Comparison of ENCODE assay signal across 9 cellular contexts in genomic region chr17:7042507-7043194, GRCh38. TPM values are rescaled to one million over a fixed set of nuclear protein-coding genes. Genes with fewer than 3 reads are reported as not detected.
DNase-seq lines count a peak whose midpoint lies in the region; ATAC-seq, FAIRE-seq and TF ChIP-seq lines count a peak whose summit lies in the region.
"Had no signal": no experiment of that assay in that cellular context is flagged by ENCODE, and none has a peak within 500 bp of the region (broad histone marks: within the 10 kb centered on the region; RNA-seq: fewer than 3 reads in every experiment).

No MANE protein-coding gene starts in this region.

- no TSS peak for BruUV-seq in endothelial cell of umbilical vein (replicated peaks; lab: Mats Ljungman, UMichigan)

- dilution Hi-C loops in endothelial cell of umbilical vein (cut with MboI; ENCODE audit: extremely low pct_ligation_motif_present, low sequenced_read_pairs), result no loop called here

- peak overlapping the region; percentile 40 for H3K4me2 ChIP-seq in endothelial cell of umbilical vein (ENCODE audit: insufficient read depth, low read length)

- TF ChIP-seq CTCF in endothelial cell of umbilical vein (IDR thresholded peaks at IDR 0.05; ENCODE audit: extremely low read depth in 1 of 2, insufficient read depth in 1 of 2, low read depth in 1 of 2, low read length in 2 of 2) (no peak), ovary (IDR thresholded peaks at IDR 0.05) (no peak)

- TF ChIP-seq POLR2A in endothelial cell of umbilical vein (IDR thresholded peaks at IDR 0.05; ENCODE audit: low read depth, low read length) (no peak), ovary (IDR thresholded peaks at IDR 0.05) (no peak)

- TF ChIP-seq EP300 in ovary (IDR thresholded peaks at IDR 0.05), result no peak

- no peaks in the 10 kb centered on the region for H4K20me1 ChIP-seq in endothelial cell of umbilical vein (replicated peaks; ENCODE audit: control insufficient read depth, extremely low read depth, insufficient read depth, low read length)

- H3K36me3 Mint-ChIP-seq in CD4-positive, CD25-positive, alpha-beta regulatory T cell, result no peaks in the 10 kb centered on the region

- POLR2A ChIA-PET in endothelial cell of umbilical vein (lab: Charles Lee), result no interaction called here

- peaks cover 48% of the 10 kb centered on the region for H3K4me1 ChIP-seq in CD4-positive, CD25-positive, alpha-beta regulatory T cell (ENCODE audit: control insufficient read depth, insufficient read depth, low read length, poor library complexity, severe bottlenecking)
- H3K4me1 ChIP-seq in endothelial cell of umbilical vein (ENCODE audit: control insufficient read depth, extremely low read depth, insufficient read depth, low read length) (peaks cover 30% of the 10 kb centered on the region), ovary (ENCODE audit: insufficient read depth) (peaks cover 17% of the 10 kb centered on the region)

- DNase-seq in CD4-positive, CD25-positive, alpha-beta regulatory T cell, result peak in 2 of 3 donors; percentile 46 to 50
- DNase-seq in activated CD4-positive, alpha-beta T cell treated with anti-CD3 and anti-CD28 coated beads, Interleukin-2, amount 50 U/mL, for 1 hour, result peak; percentile 41
- no peak for DNase-seq in endothelial cell of umbilical vein (ENCODE audit: low read depth, low spot score)
- peak in 1 of 5 donors; percentile 60 for DNase-seq in ovary
- DNase-seq in foreskin melanocyte, result no peak

- WGBS in ovary, 3 donors, result 4 to 9% (median 7%) methylated on average over 51 to 52 of the region's 52 CpGs

- no peak for FAIRE-seq in endothelial cell of umbilical vein (lab: Jason Lieb, UNC)

- intact Hi-C loops in endothelial cell of umbilical vein (cut with micrococcal nuclease) (no loop called here), ovary (cut with DNase I) (loop anchor here in 2 of 4 donors (5.0 to 10.0 kb wide), 2 partner anchors 132 to 250 kb away; partner anchors contain the start of genes ASGR1 (in 1 of the 2) and YBX2 (in 1 of the 2))

- H3K4me3 Mint-ChIP-seq in CD4-positive, CD25-positive, alpha-beta regulatory T cell, result peak overlapping the region; percentile 69 to 92 (median 84)

- H3K4me1 Mint-ChIP-seq in CD4-positive, CD25-positive, alpha-beta regulatory T cell, result peaks cover 12 to 65% (median 27%) of the 10 kb centered on the region in 4 donors

- H3K9me1 ChIP-seq in endothelial cell of umbilical vein (replicated peaks; ENCODE audit: control insufficient read depth, extremely low read depth, insufficient read depth, low read length), result no peaks in the 10 kb centered on the region

- no peaks in the 10 kb centered on the region for H3K36me3 ChIP-seq in CD4-positive, CD25-positive, alpha-beta regulatory T cell (ENCODE audit: control insufficient read depth, insufficient read depth, low read length)
- H3K36me3 ChIP-seq in endothelial cell of umbilical vein (ENCODE audit: control insufficient read depth in 2 of 2, extremely low read depth in 1 of 2, insufficient read depth in 2 of 2, low read length in 2 of 2) (no peaks in the 10 kb centered on the region), ovary (no peaks in the 10 kb centered on the region)

- H3K27ac Mint-ChIP-seq in CD4-positive, CD25-positive, alpha-beta regulatory T cell, result peak overlapping the region; percentile 81 to 95 (median 91)

- H3K27me3 Mint-ChIP-seq in CD4-positive, CD25-positive, alpha-beta regulatory T cell, result peaks cover 32% of the 10 kb centered on the region

- no peak overlapping the region for H3K4me3 ChIP-seq in CD4-positive, CD25-positive, alpha-beta regulatory T cell (ENCODE audit: low read depth, low read length)
- H3K4me3 ChIP-seq in endothelial cell of umbilical vein (replicated peaks in 1 of 3; ENCODE audit: insufficient read depth in 1 of 3, low read depth in 1 of 3, low read length in 3 of 3) (peak overlapping the region; percentile 5 to 35 (median 30)), ovary (peak overlapping the region; percentile 13)

- H3K9ac ChIP-seq in endothelial cell of umbilical vein (replicated peaks; ENCODE audit: extremely low read depth, insufficient read depth, low read length), result no peak overlapping the region

- H3K79me2 ChIP-seq in endothelial cell of umbilical vein (ENCODE audit: control insufficient read depth, insufficient read depth, low read length), result no peaks in the 10 kb centered on the region

- peak overlapping the region; percentile 92 for H2AFZ ChIP-seq in endothelial cell of umbilical vein (ENCODE audit: low read depth, low read length)

- H3K9me3 Mint-ChIP-seq in CD4-positive, CD25-positive, alpha-beta regulatory T cell, result no peaks in the 10 kb centered on the region

- H3K9me3 ChIP-seq in CD4-positive, CD25-positive, alpha-beta regulatory T cell (ENCODE audit: control insufficient read depth in 2 of 2, low read length in 2 of 2), result no peaks in the 10 kb centered on the region
- H3K9me3 ChIP-seq in endothelial cell of umbilical vein (replicated peaks; ENCODE audit: control insufficient read depth, insufficient read depth, low read length), result no peaks in the 10 kb centered on the region
- H3K9me3 ChIP-seq in ovary, result no peaks in the 10 kb centered on the region

- ATAC-seq in CD4-positive, CD25-positive, alpha-beta regulatory T cell (ENCODE audit: low read depth in 2 of 2), result peak; percentile 10 to 15
- ATAC-seq in GM21526 (IDR thresholded peaks at IDR 0.05; ENCODE audit: low FRiP score, unreplicated experiment) (no peak), esophagus mucosa (no peak), GM21515 (IDR thresholded peaks at IDR 0.05; ENCODE audit: unreplicated experiment) (no peak)

- CTCF ChIA-PET in endothelial cell of umbilical vein (lab: Charles Lee), result interaction anchor here (0.6 kb wide), 2 partner anchors 94 to 175 kb away, joined by 3 read pairs; no protein-coding TSS in a partner anchor

- peak overlapping the region; percentile 60 for H3K27ac ChIP-seq in CD4-positive, CD25-positive, alpha-beta regulatory T cell (ENCODE audit: insufficient read depth, low read length, poor library complexity, severe bottlenecking)
- H3K27ac ChIP-seq in endothelial cell of umbilical vein (ENCODE audit: insufficient read depth, low read depth, low read length) (no peak overlapping the region), ovary (no peak overlapping the region)

- H3K27me3 ChIP-seq in CD4-positive, CD25-positive, alpha-beta regulatory T cell (ENCODE audit: control insufficient read depth, insufficient read depth, low read length), result no peaks in the 10 kb centered on the region
- H3K27me3 ChIP-seq in endothelial cell of umbilical vein (ENCODE audit: control insufficient read depth in 2 of 2, insufficient read depth in 2 of 2, low read length in 2 of 2) (no peaks in the 10 kb centered on the region), ovary (peaks cover 4% of the 10 kb centered on the region)

RNA-seq across cellular contexts. Expression of gene SLC16A11, which starts 1.2 kb away (rescaled TPM):
- 0.39 TPM for total RNA-seq in CD4-positive, CD25-positive, alpha-beta regulatory T cell
- polyA plus RNA-seq in CD4-positive, CD25-positive, alpha-beta regulatory T cell, result 1 to 10 TPM in 1 of 4 donors, under 1 TPM in 2, not detected in 1; 0.30 to 1.2 (median 0.67) TPM
- total RNA-seq in endothelial cell of umbilical vein, result 0.53 and 0.95 TPM in 2 replicates
- 1.1 and 1.4 TPM in 2 replicates for polyA plus RNA-seq in endothelial cell of umbilical vein
- polyA plus RNA-seq in endothelial cell of umbilical vein (2011; cell fraction: cytosol; rRNA removed), result 0.52 and 0.68 TPM in 2 replicates
- polyA plus RNA-seq in endothelial cell of umbilical vein (2011; cell fraction: nucleus; rRNA removed), result 1.8 and 2.0 TPM in 2 replicates
- polyA plus RNA-seq in endothelial cell of umbilical vein (2012), result 0.21 and 0.46 TPM in 2 replicates
- not detected in 2 replicates for polyA minus RNA-seq in endothelial cell of umbilical vein
- not detected for polyA minus RNA-seq in endothelial cell of umbilical vein (2011; cell fraction: cytosol; rRNA and poly(A)+ RNA removed)
- polyA minus RNA-seq in endothelial cell of umbilical vein (2011; cell fraction: nucleus; rRNA and poly(A)+ RNA removed), result 1.2 TPM in 1 of 2 replicates, not detected in the other
- total RNA-seq in ovary, result 10 to 100 TPM in 1 of 7 donors, 1 to 10 TPM in 5, not detected in 1; 1.2 to 14.4 (median 2.9) TPM
- 1 to 10 TPM in 1 of 2 donors, not detected in 1; 3.9 TPM for polyA plus RNA-seq in ovary
- total RNA-seq in esophagus mucosa, result 0.60 TPM

RNA-seq across cellular contexts. Expression of gene SLC16A13, which starts 6.8 kb away (rescaled TPM):
- 3.8 TPM for total RNA-seq in CD4-positive, CD25-positive, alpha-beta regulatory T cell
- 1 to 10 TPM; 1.1 to 1.9 (median 1.5) TPM for polyA plus RNA-seq in CD4-positive, CD25-positive, alpha-beta regulatory T cell
- 18.6 and 24.7 TPM in 2 replicates for total RNA-seq in endothelial cell of umbilical vein
- polyA plus RNA-seq in endothelial cell of umbilical vein, result 16.8 and 18.4 TPM in 2 replicates
- polyA plus RNA-seq in endothelial cell of umbilical vein (2011; cell fraction: cytosol; rRNA removed), result 6.4 and 8.0 TPM in 2 replicates
- 8.8 and 10.8 TPM in 2 replicates for polyA plus RNA-seq in endothelial cell of umbilical vein (2011; cell fraction: nucleus; rRNA removed)
- 7.9 and 12.0 TPM in 2 replicates for polyA plus RNA-seq in endothelial cell of umbilical vein (2012)
- 13.8 and 17.9 TPM in 2 replicates for polyA minus RNA-seq in endothelial cell of umbilical vein
- 1.8 TPM for polyA minus RNA-seq in endothelial cell of umbilical vein (2011; cell fraction: cytosol; rRNA and poly(A)+ RNA removed)
- 5.2 and 6.5 TPM in 2 replicates for polyA minus RNA-seq in endothelial cell of umbilical vein (2011; cell fraction: nucleus; rRNA and poly(A)+ RNA removed)
- 1 to 10 TPM in 4 of 7 donors, under 1 TPM in 3; 0.12 to 2.8 (median 1.2) TPM for total RNA-seq in ovary
- 1 to 10 TPM; 1.2 TPM for polyA plus RNA-seq in ovary
- total RNA-seq in esophagus mucosa, result 11.8 TPM

RNA-seq across cellular contexts. Expression of gene BCL6B, which starts 19.8 kb away (rescaled TPM):
- 0.42 TPM for total RNA-seq in CD4-positive, CD25-positive, alpha-beta regulatory T cell
- not detected for polyA plus RNA-seq in CD4-positive, CD25-positive, alpha-beta regulatory T cell
- total RNA-seq in endothelial cell of umbilical vein (160 and 163 TPM in 2 replicates), ovary (10 to 100 TPM in 1 of 7 donors, 1 to 10 TPM in 4, under 1 TPM in 2; 0.46 to 13.9 (median 3.5) TPM), esophagus mucosa (3.7 TPM)
- polyA plus RNA-seq in endothelial cell of umbilical vein (93.5 and 94.5 TPM in 2 replicates), ovary (10 to 100 TPM in 1 of 2 donors, 1 to 10 TPM in 1; 6.2 to 13.7 TPM)
- polyA plus RNA-seq in endothelial cell of umbilical vein (2011; cell fraction: cytosol; rRNA removed), result 43.3 and 56.6 TPM in 2 replicates
- 146 and 202 TPM in 2 replicates for polyA plus RNA-seq in endothelial cell of umbilical vein (2011; cell fraction: nucleus; rRNA removed)
- polyA plus RNA-seq in endothelial cell of umbilical vein (2012), result 100 and 123 TPM in 2 replicates
- polyA minus RNA-seq in endothelial cell of umbilical vein, result 66.4 and 74.7 TPM in 2 replicates
- polyA minus RNA-seq in endothelial cell of umbilical vein (2011; cell fraction: cytosol; rRNA and poly(A)+ RNA removed), result not detected
- polyA minus RNA-seq in endothelial cell of umbilical vein (2011; cell fraction: nucleus; rRNA and poly(A)+ RNA removed), result 69.6 and 113 TPM in 2 replicates

RNA-seq across cellular contexts. Expression of gene RNASEK, which starts 30.2 kb away (rescaled TPM):
- total RNA-seq in CD4-positive, CD25-positive, alpha-beta regulatory T cell, result 128 TPM
- polyA plus RNA-seq in CD4-positive, CD25-positive, alpha-beta regulatory T cell, result 100 to 1,000 TPM; 556 to 649 (median 611) TPM
- total RNA-seq in endothelial cell of umbilical vein (272 and 287 TPM in 2 replicates), ovary (100 to 1,000 TPM in 6 of 7 donors, 10 to 100 TPM in 1; 80.1 to 211 (median 179) TPM), esophagus mucosa (126 TPM)
- polyA plus RNA-seq in endothelial cell of umbilical vein (309 and 319 TPM in 2 replicates), ovary (100 to 1,000 TPM; 192 to 295 TPM)
- polyA plus RNA-seq in endothelial cell of umbilical vein (2011; cell fraction: cytosol; rRNA removed), result 279 and 315 TPM in 2 replicates
- 116 and 141 TPM in 2 replicates for polyA plus RNA-seq in endothelial cell of umbilical vein (2011; cell fraction: nucleus; rRNA removed)
- 589 and 679 TPM in 2 replicates for polyA plus RNA-seq in endothelial cell of umbilical vein (2012)
- polyA minus RNA-seq in endothelial cell of umbilical vein, result 196 and 216 TPM in 2 replicates
- 135 TPM for polyA minus RNA-seq in endothelial cell of umbilical vein (2011; cell fraction: cytosol; rRNA and poly(A)+ RNA removed)
- 63.9 and 81.2 TPM in 2 replicates for polyA minus RNA-seq in endothelial cell of umbilical vein (2011; cell fraction: nucleus; rRNA and poly(A)+ RNA removed)

RNA-seq across cellular contexts. Expression of gene CLEC10A, which starts 37.4 kb away (rescaled TPM):
- not detected for total RNA-seq in CD4-positive, CD25-positive, alpha-beta regulatory T cell
- polyA plus RNA-seq in CD4-positive, CD25-positive, alpha-beta regulatory T cell, result not detected
- not detected in 2 replicates for total RNA-seq in endothelial cell of umbilical vein
- 0.14 and 0.18 TPM in 2 replicates for polyA plus RNA-seq in endothelial cell of umbilical vein
- polyA plus RNA-seq in endothelial cell of umbilical vein (2011; cell fraction: cytosol; rRNA removed), result 0.17 and 0.18 TPM in 2 replicates
- 0.17 and 0.25 TPM in 2 replicates for polyA plus RNA-seq in endothelial cell of umbilical vein (2011; cell fraction: nucleus; rRNA removed)
- not detected in 2 replicates for polyA plus RNA-seq in endothelial cell of umbilical vein (2012)
- polyA minus RNA-seq in endothelial cell of umbilical vein, result not detected in 2 replicates
- polyA minus RNA-seq in endothelial cell of umbilical vein (2011; cell fraction: cytosol; rRNA and poly(A)+ RNA removed), result not detected
- not detected in 2 replicates for polyA minus RNA-seq in endothelial cell of umbilical vein (2011; cell fraction: nucleus; rRNA and poly(A)+ RNA removed)
- 1 to 10 TPM in 6 of 7 donors, under 1 TPM in 1; 0.98 to 2.9 (median 2.2) TPM for total RNA-seq in ovary
- polyA plus RNA-seq in ovary, result 1 to 10 TPM; 3.5 to 9.4 TPM
- 0.92 TPM for total RNA-seq in esophagus mucosa
- total RNA-seq: T-helper 2 cell treated with Interferon-gamma antibody and Interleukin-4, amounts not matched to agents 100 ng/mL and 5 ng/mL, for 36 hours had no signal

Comparison
In these comparisons a context has a peak if more than half of its experiments do, and no peak if none do; other contexts are left out.
1. ATAC-seq: peak in CD4-positive, CD25-positive, alpha-beta regulatory T cell (2 of 2); none in GM21526 (single experiment), esophagus mucosa (single experiment) and GM21515 (single experiment).
2. DNase-seq: peak in CD4-positive, CD25-positive, alpha-beta regulatory T cell (2 of 3) and activated CD4-positive, alpha-beta T cell treated with anti-CD3 and anti-CD28 coated beads, Interleukin-2, amount 50 U/mL, for 1 hour (single experiment); none in endothelial cell of umbilical vein (single experiment) and foreskin melanocyte (single experiment).
3. RNA of gene BCL6B, which starts 19.8 kb away (total RNA-seq): 160 to 163 TPM in endothelial cell of umbilical vein; 3.7 TPM in esophagus mucosa (single experiment), 0.46 to 13.9 TPM in ovary and 0.42 TPM in CD4-positive, CD25-positive, alpha-beta regulatory T cell (single experiment); every median in the first group is over 10 times any median in the second.